In genomic region chr7:116305485-116306408, GRCh38 we compare ENCODE assay signal across 20 cellular contexts.
DNase-seq lines count a peak whose midpoint lies in the region; ATAC-seq, FAIRE-seq and TF ChIP-seq lines count a peak whose summit lies in the region.
"Had no signal": no experiment of that assay in that cellular context is flagged by ENCODE, and none has a peak within 500 bp of the region (broad histone marks: within the 10 kb centered on the region; RNA-seq: fewer than 3 reads in every experiment).

No MANE protein-coding gene starts in this region.

- H3K23ac ChIP-seq in mesenchymal stem cell (ENCODE audit: low read length in 2 of 2): no peak overlapping the region

- WGBS in A549 (ENCODE audit: missing lambda C conversion rate): 17% methylated on average over 5 of the region's 5 CpGs
- WGBS in mesenchymal stem cell: 77% methylated on average over 4 of the region's 5 CpGs

- H3K36me3 ChIP-seq in Panc1 (ENCODE audit: control insufficient read depth, insufficient read depth, low read length) (no peaks in the 10 kb centered on the region), endothelial cell of umbilical vein (ENCODE audit: control insufficient read depth in 2 of 2, extremely low read depth in 1 of 2, insufficient read depth in 2 of 2, low read length in 2 of 2) (peaks cover 3 to 20% of the 10 kb centered on the region in 2 experiments), mesenchymal stem cell (ENCODE audit: control insufficient read depth in 1 of 2, insufficient read depth in 2 of 2, low read depth in 1 of 2, low read length in 2 of 2) (no peaks in the 10 kb centered on the region), brain microvascular endothelial cell (replicated peaks) (peaks cover 7% of the 10 kb centered on the region)
- H3K36me3 ChIP-seq in naive thymus-derived CD4-positive, alpha-beta T cell (ENCODE audit: control insufficient read depth in 2 of 3, insufficient read depth in 3 of 3, low read length in 3 of 3): no peaks in the 10 kb centered on the region
- H3K36me3 ChIP-seq: adrenal gland, thyroid gland had no signal

- no peak overlapping the region for H3K9ac ChIP-seq in endothelial cell of umbilical vein (replicated peaks; ENCODE audit: extremely low read depth, insufficient read depth, low read length)
- H3K9ac ChIP-seq in mesenchymal stem cell (ENCODE audit: low read length): no peak overlapping the region

- H3K9me3 ChIP-seq in A549 (no peaks in the 10 kb centered on the region), Panc1 (ENCODE audit: control insufficient read depth, insufficient read depth, low read depth, low read length) (no peaks in the 10 kb centered on the region), endothelial cell of umbilical vein (replicated peaks; ENCODE audit: control insufficient read depth, insufficient read depth, low read length) (no peaks in the 10 kb centered on the region), mesenchymal stem cell (ENCODE audit: control insufficient read depth, low read length) (no peaks in the 10 kb centered on the region)
- no peaks in the 10 kb centered on the region for H3K9me3 ChIP-seq in naive thymus-derived CD4-positive, alpha-beta T cell (ENCODE audit: control insufficient read depth in 2 of 3, low read length in 3 of 3)
- H3K9me3 ChIP-seq: adrenal gland, thyroid gland had no signal

- TF ChIP-seq CTCF in A549 (IDR thresholded peaks at IDR 0.05): no peak
- no peak for TF ChIP-seq CTCF in Panc1 (IDR thresholded peaks at IDR 0.05)
- no peak for TF ChIP-seq CTCF in endothelial cell of umbilical vein (IDR thresholded peaks at IDR 0.05; ENCODE audit: extremely low read depth in 1 of 2, insufficient read depth in 1 of 2, low read depth in 1 of 2, low read length in 2 of 2)
- TF ChIP-seq CTCF in brain microvascular endothelial cell (IDR thresholded peaks at IDR 0.05; ENCODE audit: low read depth, low read length, missing control alignments): no peak

- H4K91ac ChIP-seq in mesenchymal stem cell (ENCODE audit: low read length): no peak overlapping the region

- no peaks in the 10 kb centered on the region for H3K27me3 ChIP-seq in Panc1 (ENCODE audit: control insufficient read depth, insufficient read depth, low read length)
- no peaks in the 10 kb centered on the region for H3K27me3 ChIP-seq in endothelial cell of umbilical vein (ENCODE audit: control insufficient read depth in 2 of 2, insufficient read depth in 2 of 2, low read length in 2 of 2)
- H3K27me3 ChIP-seq in mesenchymal stem cell (ENCODE audit: control insufficient read depth in 1 of 2, insufficient read depth in 1 of 2, low read length in 2 of 2): no peaks in the 10 kb centered on the region
- H3K27me3 ChIP-seq in brain microvascular endothelial cell (replicated peaks): no peaks in the 10 kb centered on the region
- H3K27me3 ChIP-seq in naive thymus-derived CD4-positive, alpha-beta T cell (ENCODE audit: control insufficient read depth in 2 of 2, insufficient read depth in 2 of 2, low read length in 2 of 2): no peaks in the 10 kb centered on the region
- H3K27me3 ChIP-seq: adrenal gland, thyroid gland had no signal

- H2BK12ac ChIP-seq in mesenchymal stem cell (ENCODE audit: low read length in 2 of 2): no peak overlapping the region

- no peak overlapping the region for H2BK15ac ChIP-seq in mesenchymal stem cell (ENCODE audit: low read depth, poor library complexity, severe bottlenecking)

- peaks cover 3% of the 10 kb centered on the region for H3K79me1 ChIP-seq in mesenchymal stem cell (replicated peaks; ENCODE audit: low read length, poor library complexity, severe bottlenecking)

- POLR2A ChIA-PET in A549 (lab: Yijun Ruan, JAX) (interaction anchor here (0.6 to 2.1 kb wide), 3 partner anchors 34 to 221 kb away, joined by 3 to 5 read pairs (median 4); no protein-coding TSS in a partner anchor), Panc1 (lab: Charles Lee) (no interaction called here), endothelial cell of umbilical vein (lab: Charles Lee) (no interaction called here)
- POLR2A ChIA-PET in naive thymus-derived CD4-positive, alpha-beta T cell (lab: Charles Lee): no interaction called here

- no peak overlapping the region for H3K4me3 ChIP-seq in A549
- H3K4me3 ChIP-seq in Panc1 (ENCODE audit: low read depth in 2 of 2, low read length in 2 of 2): no peak overlapping the region
- H3K4me3 ChIP-seq in endothelial cell of umbilical vein (replicated peaks in 1 of 3; ENCODE audit: insufficient read depth in 1 of 3, low read depth in 1 of 3, low read length in 3 of 3): no peak overlapping the region
- H3K4me3 ChIP-seq in mesenchymal stem cell (ENCODE audit: insufficient read depth in 1 of 2, low read depth in 1 of 2, low read length in 2 of 2): no peak overlapping the region
- no peak overlapping the region for H3K4me3 ChIP-seq in brain microvascular endothelial cell (ENCODE audit: low read depth, low read length)
- no peak overlapping the region for H3K4me3 ChIP-seq in naive thymus-derived CD4-positive, alpha-beta T cell (ENCODE audit: low read length)
- H3K4me3 ChIP-seq: adrenal gland, lung, thyroid gland had no signal

- H3K79me2 ChIP-seq in endothelial cell of umbilical vein (ENCODE audit: control insufficient read depth, insufficient read depth, low read length): peaks cover 98% of the 10 kb centered on the region

- CTCF ChIA-PET in A549 (lab: Yijun Ruan, JAX) (interaction anchor here (0.7 to 1.7 kb wide), 6 partner anchors 25 to 220 kb away, joined by 3 to 9 read pairs (median 4); no protein-coding TSS in a partner anchor), Panc1 (lab: Charles Lee) (no interaction called here), endothelial cell of umbilical vein (lab: Charles Lee) (interaction anchor here (1.0 to 1.6 kb wide), 4 partner anchors 25 to 283 kb away, joined by 3 to 5 read pairs (median 4); no protein-coding TSS in a partner anchor)
- CTCF ChIA-PET in naive thymus-derived CD4-positive, alpha-beta T cell (lab: Charles Lee): no interaction called here

- peak; percentile 67 for FAIRE-seq in A549 (lab: Jason Lieb, UNC)
- no peak for FAIRE-seq in endothelial cell of umbilical vein (lab: Jason Lieb, UNC)

- H3K27ac ChIP-seq in A549 (peak overlapping the region; percentile 77), Panc1 (ENCODE audit: low read length) (peak overlapping the region; percentile 48; the same call in 1 of the 2 replicates), endothelial cell of umbilical vein (ENCODE audit: insufficient read depth, low read depth, low read length) (no peak overlapping the region), mesenchymal stem cell (ENCODE audit: low read length, poor library complexity, severe bottlenecking) (no peak overlapping the region), brain microvascular endothelial cell (no peak overlapping the region)
- H3K27ac ChIP-seq in naive thymus-derived CD4-positive, alpha-beta T cell (ENCODE audit: low read depth, low read length): no peak overlapping the region
- H3K27ac ChIP-seq: adrenal gland had no signal

- H3K14ac ChIP-seq in mesenchymal stem cell (ENCODE audit: low read length in 2 of 2): no peak overlapping the region

- H3K9me1 ChIP-seq in endothelial cell of umbilical vein (replicated peaks; ENCODE audit: control insufficient read depth, extremely low read depth, insufficient read depth, low read length): no peaks in the 10 kb centered on the region

- no peak overlapping the region for H2AK5ac ChIP-seq in mesenchymal stem cell (ENCODE audit: low read length, severe bottlenecking)

- H2AFZ ChIP-seq in endothelial cell of umbilical vein (ENCODE audit: low read depth, low read length): no peak overlapping the region
- no peak overlapping the region for H2AFZ ChIP-seq in mesenchymal stem cell (ENCODE audit: low read depth, low read length)

- no peak overlapping the region for H3K18ac ChIP-seq in mesenchymal stem cell (ENCODE audit: low read depth in 1 of 2, low read length in 2 of 2)

- H4K8ac ChIP-seq in mesenchymal stem cell (ENCODE audit: low read length): no peak overlapping the region

- intact Hi-C loops in Panc1 (cut with micrococcal nuclease; ENCODE audit: unreplicated experiment): no loop called here
- intact Hi-C loops in endothelial cell of umbilical vein (cut with micrococcal nuclease): no loop called here
- intact Hi-C loops in naive thymus-derived CD4-positive, alpha-beta T cell (cut with micrococcal nuclease): no loop called here

- DNase-seq in A549 (ENCODE audit: low read depth in 1 of 2, low spot score in 1 of 2) (peak; percentile 52 to 93), Panc1 (ENCODE audit: low read depth, low spot score) (no peak), endothelial cell of umbilical vein (ENCODE audit: low read depth, low spot score) (no peak), mesenchymal stem cell (peak; percentile 60), NCI-H128 (lab: John Stamatoyannopoulos, UW; ENCODE audit: unreplicated experiment) (no peak), brain microvascular endothelial cell (no peak), HuH-7 (ENCODE audit: low spot score) (no peak)
- no peak for DNase-seq in naive thymus-derived CD4-positive, alpha-beta T cell
- DNase-seq: adrenal gland; CD4-positive, alpha-beta memory T cell; EL; NCI-H1694; NCI-H524; stimulated activated CD4-positive, alpha-beta T cell treated with anti-CD3 and anti-CD28 coated beads, Interleukin-2, amount 100 ng/mL, for 24 hours; T-helper 1 cell had no signal

- peaks cover 5 to 16% (median 13%) of the 10 kb centered on the region in 5 donors for H3K27me3 Mint-ChIP-seq in naive thymus-derived CD4-positive, alpha-beta T cell

- in situ Hi-C loops in Panc1 (cut with HindIII; ENCODE audit: low pct_unique_long_range_greater_than_20kb, low sequenced_read_pairs) (no loop called here), brain microvascular endothelial cell (cut with HindIII; ENCODE audit: low pct_ligation_motif_present, low sequenced_read_pairs) (no loop called here)

- no peaks in the 10 kb centered on the region for H3K9me3 Mint-ChIP-seq in naive thymus-derived CD4-positive, alpha-beta T cell
- H3K9me3 Mint-ChIP-seq: activated T-helper 2 cell treated with anti-CD3 and anti-CD28 coated beads, Interferon-gamma antibody, Interleukin-2, Interleukin-4, amounts not matched to agents 10 μg/mL and 5 μg/mL and 100 μg/mL, durations not matched to agents 14 hours and 24 hours and 36 hours; CD4-positive, alpha-beta memory T cell; nephron had no signal

- H3K4me2 ChIP-seq in A549 (peak overlapping the region; percentile 65), endothelial cell of umbilical vein (ENCODE audit: insufficient read depth, low read length) (no peak overlapping the region), mesenchymal stem cell (ENCODE audit: low read length, poor library complexity, severe bottlenecking) (no peak overlapping the region)

- no peaks in the 10 kb centered on the region for H3K36me3 Mint-ChIP-seq in naive thymus-derived CD4-positive, alpha-beta T cell
- H3K36me3 Mint-ChIP-seq: CD4-positive, alpha-beta memory T cell had no signal

- no peak overlapping the region for H3K4ac ChIP-seq in mesenchymal stem cell (ENCODE audit: low read depth in 1 of 2, low read length in 2 of 2)

- ATAC-seq in A549 (peak; percentile 96 to 97), Panc1 (no peak)
- no peak for ATAC-seq in naive thymus-derived CD4-positive, alpha-beta T cell
- ATAC-seq: esophagus mucosa had no signal

- TF ChIP-seq RAD21 in A549 (conservative IDR thresholded peaks at IDR 0.05 in 1 of 2, IDR thresholded peaks at IDR 0.05 in 1 of 2): peak in 1 of 2 experiments; percentile 39; a peak in 2 of 5 replicates

- no peak overlapping the region for H2BK5ac ChIP-seq in mesenchymal stem cell (ENCODE audit: low read depth, low read length, poor library complexity, severe bottlenecking)

- H3K4me1 Mint-ChIP-seq in naive thymus-derived CD4-positive, alpha-beta T cell: peaks cover 0 to 1% (median 0%) of the 10 kb centered on the region in 7 donors
- H3K4me1 Mint-ChIP-seq: CD4-positive, alpha-beta memory T cell; nephron had no signal

- TF ChIP-seq POLR2A in A549 (IDR thresholded peaks at IDR 0.05; ENCODE audit: low read length): no peak
- TF ChIP-seq POLR2A in endothelial cell of umbilical vein (IDR thresholded peaks at IDR 0.05; ENCODE audit: low read depth, low read length): no peak

- H3K4me1 ChIP-seq in A549 (peaks cover 34% of the 10 kb centered on the region), Panc1 (ENCODE audit: control insufficient read depth, insufficient read depth, low read length) (no peaks in the 10 kb centered on the region), endothelial cell of umbilical vein (ENCODE audit: control insufficient read depth, extremely low read depth, insufficient read depth, low read length) (peaks cover 21% of the 10 kb centered on the region), mesenchymal stem cell (ENCODE audit: control insufficient read depth, insufficient read depth, low read depth, low read length) (no peaks in the 10 kb centered on the region)
- no peaks in the 10 kb centered on the region for H3K4me1 ChIP-seq in naive thymus-derived CD4-positive, alpha-beta T cell (ENCODE audit: control insufficient read depth in 2 of 2, insufficient read depth in 2 of 2, low read length in 2 of 2)
- H3K4me1 ChIP-seq: adrenal gland had no signal

- BruUV-seq in Panc1 (replicated peaks; lab: Mats Ljungman, UMichigan) (no TSS peak), endothelial cell of umbilical vein (replicated peaks; lab: Mats Ljungman, UMichigan) (no TSS peak)

- peak; percentile 60 to 78; a peak in 3 of 5 replicates for TF ChIP-seq EP300 in A549 (IDR thresholded peaks at IDR 0.05)

- peaks cover 2% of the 10 kb centered on the region for H4K20me1 ChIP-seq in endothelial cell of umbilical vein (replicated peaks; ENCODE audit: control insufficient read depth, extremely low read depth, insufficient read depth, low read length)

- no peak overlapping the region for H3K27ac Mint-ChIP-seq in naive thymus-derived CD4-positive, alpha-beta T cell
- H3K27ac Mint-ChIP-seq: activated T-helper 2 cell treated with anti-CD3 and anti-CD28 coated beads, Interferon-gamma antibody, Interleukin-2, Interleukin-4, amounts not matched to agents 10 μg/mL and 5 μg/mL and 100 μg/mL, durations not matched to agents 14 hours and 24 hours and 36 hours; CD4-positive, alpha-beta memory T cell had no signal

- no peak overlapping the region for H3K4me3 Mint-ChIP-seq in naive thymus-derived CD4-positive, alpha-beta T cell
- H3K4me3 Mint-ChIP-seq: CD4-positive, alpha-beta memory T cell; nephron had no signal

- no peak overlapping the region for H2BK120ac ChIP-seq in mesenchymal stem cell (ENCODE audit: low read depth, low read length)

- dilution Hi-C loops in endothelial cell of umbilical vein (cut with MboI; ENCODE audit: extremely low pct_ligation_motif_present, low sequenced_read_pairs): no loop called here

Comparison
In these comparisons a context has a peak if more than half of its experiments do, and no peak if none do; other contexts are left out.
1. ATAC-seq: peak in A549 (2 of 2); none in Panc1 (single experiment) and naive thymus-derived CD4-positive, alpha-beta T cell (single experiment).
2. DNase-seq: peak in A549 (2 of 2) and mesenchymal stem cell (single experiment); none in Panc1 (single experiment), endothelial cell of umbilical vein (single experiment), NCI-H128 (single experiment), brain microvascular endothelial cell (single experiment), HuH-7 (single experiment) and naive thymus-derived CD4-positive, alpha-beta T cell (0 of 9).
3. H3K27ac ChIP-seq: peak in A549 (2 of 2) and Panc1 (single experiment); none in endothelial cell of umbilical vein (single experiment), mesenchymal stem cell (single experiment), brain microvascular endothelial cell (single experiment) and naive thymus-derived CD4-positive, alpha-beta T cell (single experiment).
4. CTCF ChIA-PET loops: an anchor here in A549 (0.7 to 1.7 kb wide) and endothelial cell of umbilical vein (1.0 to 1.6 kb wide); none called in Panc1 and naive thymus-derived CD4-positive, alpha-beta T cell.